Comparison of ENCODE assay signal across 28 cellular contexts in genomic region chr3:127018306-127018828, GRCh38.
"Had no signal": no experiment of that assay in that cellular context is flagged by ENCODE, and none has a peak within 500 bp of the region (broad histone marks: within the 10 kb centered on the region; RNA-seq: fewer than 3 reads in every experiment).

No MANE protein-coding gene starts in this region.

- DNase-seq: stimulated activated CD4-positive, alpha-beta T cell treated with anti-CD3 and anti-CD28 coated beads, Interleukin-1b, Interleukin-23, amount 100 ng/mL, for 48 hours; stimulated activated CD4-positive, alpha-beta T cell treated with anti-CD3 and anti-CD28 coated beads, Interleukin-2, amount 100 ng/mL, for 48 hours; stimulated activated CD4-positive, alpha-beta T cell treated with anti-CD3 and anti-CD28 coated beads, Interleukin-4, amount 100 ng/mL, for 24 hours; stimulated activated CD4-positive, alpha-beta T cell treated with anti-CD3 and anti-CD28 coated beads, Interleukin-4, amount 100 ng/mL, for 4 hours; stimulated activated CD8-positive, alpha-beta memory T cell treated with anti-CD3 and anti-CD28 coated beads, Interleukin-4, amount 100 ng/mL, for 48 hours; stimulated activated naive CD4-positive, alpha-beta T cell; stimulated activated naive CD4-positive, alpha-beta T cell treated with Interleukin-2 at 50 U/mL for 16 hours; stimulated activated naive CD8-positive, alpha-beta T cell treated with anti-CD3 and anti-CD28 coated beads, Interleukin-15, amount 100 ng/mL, for 72 hours; stimulated activated naive CD8-positive, alpha-beta T cell treated with anti-CD3 and anti-CD28 coated beads, Interleukin-15, Interleukin-2, amounts not matched to agents 100 U/mL and 50 U/mL, for 24 hours; stomach; substantia nigra; testis; thyroid gland; tibial artery; transverse colon; trophoblast cell; upper lobe of right lung; uterus had no signal

- H3K36me3 ChIP-seq: uterus had no signal

- H3K27ac Mint-ChIP-seq: stimulated activated effector memory CD8-positive, alpha-beta T cell treated with anti-CD3 and anti-CD28 coated beads, Interleukin-12 subunit alpha, Interleukin-12 subunit beta, amount 100 ng/mL, for 72 hours; stimulated activated memory B cell treated with anti-CD40 and anti-IgM and Interleukin-4, amounts not matched to agents 10 μg/mL and 1 μg/mL and 100 μg/mL, for 72 hours; stimulated activated naive CD8-positive, alpha-beta T cell treated with anti-CD3 and anti-CD28 coated beads, Interleukin-15, amount 100 ng/mL, for 72 hours; stimulated activated naive CD8-positive, alpha-beta T cell treated with anti-CD3 and anti-CD28 coated beads, Interleukin-15, Interleukin-2, amounts not matched to agents 100 ng/mL and 50 ng/mL, for 24 hours; type B pancreatic cell had no signal

- H3K4me1 ChIP-seq: stomach, testis, thyroid gland, transverse colon, upper lobe of left lung, upper lobe of right lung, uterus had no signal

- ATAC-seq: stimulated activated effector memory CD8-positive, alpha-beta T cell treated with anti-CD3 and anti-CD28 coated beads, Interleukin-12 subunit alpha, Interleukin-12 subunit beta, amount 100 ng/mL, for 72 hours; stimulated activated memory B cell treated with anti-CD40 and anti-IgM and Interleukin-4, amounts not matched to agents 10 μg/mL and 1 μg/mL and 100 μg/mL, for 72 hours; stimulated activated naive CD8-positive, alpha-beta T cell treated with anti-CD3 and anti-CD28 coated beads, Interleukin-15, Interleukin-2, amounts not matched to agents 100 U/mL and 50 U/mL, for 24 hours; upper lobe of right lung had no signal

- H3K9me3 Mint-ChIP-seq: stimulated activated effector memory CD8-positive, alpha-beta T cell treated with anti-CD3 and anti-CD28 coated beads, Interleukin-12 subunit alpha, Interleukin-12 subunit beta, amount 100 ng/mL, for 72 hours; stimulated activated memory B cell treated with anti-CD40 and anti-IgM and Interleukin-4, amounts not matched to agents 10 μg/mL and 1 μg/mL and 100 μg/mL, for 72 hours; stimulated activated naive CD8-positive, alpha-beta T cell treated with anti-CD3 and anti-CD28 coated beads, Interleukin-15, amount 100 ng/mL, for 72 hours; stimulated activated naive CD8-positive, alpha-beta T cell treated with anti-CD3 and anti-CD28 coated beads, Interleukin-15, Interleukin-2, amounts not matched to agents 100 ng/mL and 50 ng/mL, for 24 hours; type B pancreatic cell had no signal

- FAIRE-seq: urothelium cell line had no signal

- H3K4me3 ChIP-seq: stomach, suprapubic skin, testis, thoracic aorta, thyroid gland, tibial artery, tibial nerve, transverse colon, upper lobe of left lung, upper lobe of right lung, uterus, vagina had no signal

- H3K4me3 Mint-ChIP-seq: stimulated activated effector memory CD8-positive, alpha-beta T cell treated with anti-CD3 and anti-CD28 coated beads, Interleukin-12 subunit alpha, Interleukin-12 subunit beta, amount 100 ng/mL, for 72 hours; stimulated activated memory B cell treated with anti-CD40 and anti-IgM and Interleukin-4, amounts not matched to agents 10 μg/mL and 1 μg/mL and 100 μg/mL, for 72 hours; stimulated activated naive CD8-positive, alpha-beta T cell treated with anti-CD3 and anti-CD28 coated beads, Interleukin-15, amount 100 ng/mL, for 72 hours; stimulated activated naive CD8-positive, alpha-beta T cell treated with anti-CD3 and anti-CD28 coated beads, Interleukin-15, Interleukin-2, amounts not matched to agents 100 ng/mL and 50 ng/mL, for 24 hours; type B pancreatic cell had no signal

- H3K27ac ChIP-seq: stomach, suprapubic skin, testis, thyroid gland, tibial artery, tibial nerve, transverse colon, upper lobe of left lung, upper lobe of right lung, uterus, vagina had no signal

- H3K27me3 ChIP-seq: stomach, suprapubic skin, testis, thyroid gland, tibial artery, tibial nerve, transverse colon, upper lobe of left lung, upper lobe of right lung, uterus, vagina had no signal

- H3K27me3 Mint-ChIP-seq: stimulated activated memory B cell treated with anti-CD40 and anti-IgM and Interleukin-4, amounts not matched to agents 10 μg/mL and 1 μg/mL and 100 μg/mL, for 72 hours; stimulated activated naive CD8-positive, alpha-beta T cell treated with anti-CD3 and anti-CD28 coated beads, Interleukin-15, amount 100 ng/mL, for 72 hours; stimulated activated naive CD8-positive, alpha-beta T cell treated with anti-CD3 and anti-CD28 coated beads, Interleukin-15, Interleukin-2, amounts not matched to agents 100 ng/mL and 50 ng/mL, for 24 hours; type B pancreatic cell had no signal

- H3K9me3 ChIP-seq: stomach, suprapubic skin, testis, thoracic aorta, thyroid gland, tibial artery, tibial nerve, transverse colon, upper lobe of left lung, upper lobe of right lung, uterus, vagina had no signal

- H3K4me1 Mint-ChIP-seq: stimulated activated effector memory CD8-positive, alpha-beta T cell treated with anti-CD3 and anti-CD28 coated beads, Interleukin-12 subunit alpha, Interleukin-12 subunit beta, amount 100 ng/mL, for 72 hours had no signal
